Comparison of ENCODE assay signal across 15 cellular contexts in the genomic region with DNA sequence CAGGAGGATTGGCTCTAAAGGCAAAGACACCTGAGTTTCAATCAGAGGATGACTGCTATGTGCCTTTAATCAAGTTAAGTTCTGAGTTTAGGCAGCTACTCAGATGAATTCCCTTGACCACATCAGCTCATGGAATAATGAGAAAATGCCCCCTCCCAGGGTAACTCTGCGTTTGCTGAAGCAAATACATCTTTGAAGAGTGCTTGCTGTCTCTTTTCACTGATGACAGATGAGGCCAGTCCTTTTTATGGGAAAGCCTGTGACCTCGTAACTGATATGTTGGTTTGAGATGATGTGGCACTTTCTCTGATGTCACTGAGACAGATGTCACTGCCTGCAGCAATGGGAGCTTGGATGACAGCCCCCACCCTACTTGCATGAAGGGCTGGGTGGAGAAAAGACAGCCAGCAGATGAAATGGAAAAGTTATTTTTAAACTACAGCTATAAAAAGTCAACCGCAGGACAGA. TPM values are rescaled to one million over a fixed set of nuclear protein-coding genes. Genes with fewer than 3 reads are reported as not detected.
DNase-seq lines count a peak whose midpoint lies in the region; ATAC-seq, FAIRE-seq and TF ChIP-seq lines count a peak whose summit lies in the region.
"Had no signal": no experiment of that assay in that cellular context is flagged by ENCODE, and none has a peak within 500 bp of the region (broad histone marks: within the 10 kb centered on the region; RNA-seq: fewer than 3 reads in every experiment).

No MANE protein-coding gene starts in this region.

- no peaks in the 10 kb centered on the region for H4K20me1 ChIP-seq in endothelial cell of umbilical vein (replicated peaks; ENCODE audit: control insufficient read depth, extremely low read depth, insufficient read depth, low read length)
- H4K20me1 ChIP-seq in osteoblast (ENCODE audit: insufficient read depth, low read length) = no peaks in the 10 kb centered on the region

- H3K9ac ChIP-seq in endothelial cell of umbilical vein (replicated peaks; ENCODE audit: extremely low read depth, insufficient read depth, low read length) = no peak overlapping the region

- no TSS peak for BruUV-seq in endothelial cell of umbilical vein (replicated peaks; lab: Mats Ljungman, UMichigan)

- H3K4me1 ChIP-seq in endothelial cell of umbilical vein (ENCODE audit: control insufficient read depth, extremely low read depth, insufficient read depth, low read length) = no peaks in the 10 kb centered on the region
- peaks cover 18% of the 10 kb centered on the region for H3K4me1 ChIP-seq in osteoblast (ENCODE audit: insufficient read depth, low read length)

- intact Hi-C loops in endothelial cell of umbilical vein (cut with micrococcal nuclease) = no loop called here

- H3K79me2 ChIP-seq in endothelial cell of umbilical vein (ENCODE audit: control insufficient read depth, insufficient read depth, low read length) (no peaks in the 10 kb centered on the region), osteoblast (ENCODE audit: insufficient read depth, low read length) (peaks cover 35% of the 10 kb centered on the region)

- no peak overlapping the region for H3K4me3 ChIP-seq in endothelial cell of umbilical vein (replicated peaks in 1 of 3; ENCODE audit: insufficient read depth in 1 of 3, low read depth in 1 of 3, low read length in 3 of 3)
- H3K4me3 ChIP-seq in osteoblast (ENCODE audit: insufficient read depth, low read length) = no peak overlapping the region

- ATAC-seq in HG02610 (IDR thresholded peaks at IDR 0.05; ENCODE audit: unreplicated experiment) = peak; percentile 26
- ATAC-seq in GM21515 (IDR thresholded peaks at IDR 0.05; ENCODE audit: unreplicated experiment) = no peak
- ATAC-seq in HG03378 (IDR thresholded peaks at IDR 0.05; ENCODE audit: unreplicated experiment) = no peak

- H3K9me3 ChIP-seq in endothelial cell of umbilical vein (replicated peaks; ENCODE audit: control insufficient read depth, insufficient read depth, low read length) = no peaks in the 10 kb centered on the region
- no peaks in the 10 kb centered on the region for H3K9me3 ChIP-seq in osteoblast (ENCODE audit: low read depth, low read length)

- H3K36me3 ChIP-seq in endothelial cell of umbilical vein (ENCODE audit: control insufficient read depth in 2 of 2, extremely low read depth in 1 of 2, insufficient read depth in 2 of 2, low read length in 2 of 2) = peaks cover 17 to 24% of the 10 kb centered on the region in 2 experiments
- H3K36me3 ChIP-seq in osteoblast (ENCODE audit: insufficient read depth, low read length) = peaks cover 77% of the 10 kb centered on the region

- TF ChIP-seq CTCF in endothelial cell of umbilical vein (IDR thresholded peaks at IDR 0.05; ENCODE audit: extremely low read depth in 1 of 2, insufficient read depth in 1 of 2, low read depth in 1 of 2, low read length in 2 of 2) (no peak), osteoblast (IDR thresholded peaks at IDR 0.05; ENCODE audit: extremely low read depth, low read depth, low read length) (no peak)

- H2AFZ ChIP-seq in endothelial cell of umbilical vein (ENCODE audit: low read depth, low read length) (no peak overlapping the region), osteoblast (ENCODE audit: low read length) (no peak overlapping the region)

- H3K27ac ChIP-seq in endothelial cell of umbilical vein (ENCODE audit: insufficient read depth, low read depth, low read length) = no peak overlapping the region
- peak overlapping the region; percentile 36 for H3K27ac ChIP-seq in osteoblast (ENCODE audit: low read depth, low read length)
- H3K27ac ChIP-seq: VCaP had no signal

- dilution Hi-C loops in endothelial cell of umbilical vein (cut with MboI; ENCODE audit: extremely low pct_ligation_motif_present, low sequenced_read_pairs) = no loop called here

- no peaks in the 10 kb centered on the region for H3K9me1 ChIP-seq in endothelial cell of umbilical vein (replicated peaks; ENCODE audit: control insufficient read depth, extremely low read depth, insufficient read depth, low read length)

- no peak overlapping the region for H3K4me2 ChIP-seq in endothelial cell of umbilical vein (ENCODE audit: insufficient read depth, low read length)
- no peak overlapping the region for H3K4me2 ChIP-seq in osteoblast (ENCODE audit: insufficient read depth, low read length)

- TF ChIP-seq POLR2A in endothelial cell of umbilical vein (IDR thresholded peaks at IDR 0.05; ENCODE audit: low read depth, low read length) = no peak

- peak; percentile 8 for FAIRE-seq in endothelial cell of umbilical vein (lab: Jason Lieb, UNC)
- FAIRE-seq: endometrium, keratinocyte had no signal

- H3K27me3 ChIP-seq in endothelial cell of umbilical vein (ENCODE audit: control insufficient read depth in 2 of 2, insufficient read depth in 2 of 2, low read length in 2 of 2) (no peaks in the 10 kb centered on the region), osteoblast (ENCODE audit: insufficient read depth, low read length) (no peaks in the 10 kb centered on the region)

- peak; percentile 17 for DNase-seq in NCI-H2171 treated with DMSO at 0.1 percent for 48 hours (lab: John Stamatoyannopoulos, UW)
- no peak for DNase-seq in NCI-H2171 (lab: John Stamatoyannopoulos, UW)
- DNase-seq in endothelial cell of umbilical vein (ENCODE audit: low read depth, low spot score) = no peak
- no peak for DNase-seq in osteoblast (ENCODE audit: insufficient read length, low spot score, missing footprints)
- no peak for DNase-seq in GM19238 (ENCODE audit: insufficient read length, low spot score)
- DNase-seq: CD4-positive, CD25-positive, alpha-beta regulatory T cell; HCEC 1CT; NCI-H1105 treated with DMSO at 0.1 percent for 48 hours; NCI-H2227 treated with DMSO at 0.1 percent for 48 hours had no signal

- POLR2A ChIA-PET in endothelial cell of umbilical vein (lab: Charles Lee) = no interaction called here

- CTCF ChIA-PET in endothelial cell of umbilical vein (lab: Charles Lee) = interaction anchor here (1.1 to 1.3 kb wide), 3 partner anchors 119 to 234 kb away, joined by 3 to 5 read pairs (median 3); no protein-coding TSS in a partner anchor

TF ChIP-seq in endothelial cell of umbilical vein, 7 proteins besides CTCF, POLR2A, EP300 and RAD21:
- TF ChIP-seq, protein P1, sequence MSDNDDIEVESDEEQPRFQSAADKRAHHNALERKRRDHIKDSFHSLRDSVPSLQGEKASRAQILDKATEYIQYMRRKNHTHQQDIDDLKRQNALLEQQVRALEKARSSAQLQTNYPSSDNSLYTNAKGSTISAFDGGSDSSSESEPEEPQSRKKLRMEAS (IDR thresholded peaks at IDR 0.05; ENCODE audit: insufficient read depth, insufficient read length) = no peak
- TF ChIP-seq EZH2 (IDR thresholded peaks at IDR 0.05; ENCODE audit: borderline replicate concordance, low read depth, low read length, severe bottlenecking) (no peak), MYC (IDR thresholded peaks at IDR 0.05; ENCODE audit: low read depth, low read length) (no peak), POLR2AphosphoS5 (IDR thresholded peaks at IDR 0.05; ENCODE audit: insufficient read depth, low read depth, low read length) (no peak), GATA2 (IDR thresholded peaks at IDR 0.05; ENCODE audit: insufficient read depth, insufficient read length, low read depth, low read length) (no peak), FOS (IDR thresholded peaks at IDR 0.05; ENCODE audit: borderline replicate concordance, insufficient read depth, low read length) (no peak), JUN (IDR thresholded peaks at IDR 0.05; ENCODE audit: borderline replicate concordance, insufficient read depth, insufficient read length, low read depth) (no peak)
TF ChIP-seq in endothelial cell of umbilical vein: peak in this region for 0.

RNA-seq across cellular contexts. Expression of gene DGKI, which starts 43.7 kb away (rescaled TPM):
- 0.14 and 0.51 TPM in 2 replicates for total RNA-seq in endothelial cell of umbilical vein
- polyA plus RNA-seq in endothelial cell of umbilical vein = 0.11 and 0.49 TPM in 2 replicates
- 0.14 and 0.18 TPM in 2 replicates for polyA plus RNA-seq in endothelial cell of umbilical vein (2011; cell fraction: cytosol; rRNA removed)
- polyA plus RNA-seq in endothelial cell of umbilical vein (2011; cell fraction: nucleus; rRNA removed) = 1.7 TPM in 2 replicates
- polyA plus RNA-seq in endothelial cell of umbilical vein (2012) = 0.14 and 0.52 TPM in 2 replicates
- polyA minus RNA-seq in endothelial cell of umbilical vein = 0.56 and 1.3 TPM in 2 replicates
- not detected for polyA minus RNA-seq in endothelial cell of umbilical vein (2011; cell fraction: cytosol; rRNA and poly(A)+ RNA removed)
- 1.4 and 3.4 TPM in 2 replicates for polyA minus RNA-seq in endothelial cell of umbilical vein (2011; cell fraction: nucleus; rRNA and poly(A)+ RNA removed)
- 19.2 and 23.3 TPM in 2 replicates for total RNA-seq in osteoblast
- total RNA-seq: CD4-positive, CD25-positive, alpha-beta regulatory T cell had no signal
- polyA plus RNA-seq: CD4-positive, CD25-positive, alpha-beta regulatory T cell had no signal

Comparison
In these comparisons a context has a peak if more than half of its experiments do, and no peak if none do; other contexts are left out.
1. RNA of gene DGKI, which starts 43.7 kb away (total RNA-seq): 19.2 to 23.3 TPM in osteoblast; 0.14 to 0.51 TPM in endothelial cell of umbilical vein; every median in the first group is over 10 times any median in the second.